9 cellular contexts compared by ENCODE assay signal in the genomic region with DNA sequence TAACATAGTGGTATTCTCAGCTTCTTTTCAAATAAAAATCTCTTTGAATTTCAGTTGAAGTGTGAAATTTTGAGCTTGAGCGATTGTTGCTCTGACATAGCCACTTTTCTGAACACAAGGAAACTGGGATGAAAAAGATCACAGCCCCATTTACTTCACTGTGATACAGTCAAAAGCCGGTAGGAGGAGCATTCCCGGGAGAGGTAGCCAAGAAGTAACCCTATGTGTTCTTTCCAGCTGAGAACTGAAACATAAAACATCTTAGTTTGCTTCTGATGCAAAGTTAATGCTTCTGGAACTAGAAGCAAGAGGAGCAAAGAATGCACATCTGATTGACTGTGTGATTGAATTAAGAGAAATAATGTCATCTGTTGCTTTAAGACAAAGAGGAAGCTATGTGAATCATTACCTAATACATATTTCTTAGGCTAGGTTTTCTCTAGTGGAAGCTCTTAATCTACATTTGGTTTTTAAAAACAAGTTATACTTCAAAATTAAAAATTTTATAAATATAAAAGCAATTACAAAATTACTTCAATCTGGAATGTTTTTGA.
A peak's percentile ranks its signal among the peaks of the same experiment; 100 is the strongest.
DNase-seq lines count a peak whose midpoint lies in the region; ATAC-seq and TF ChIP-seq lines count a peak whose summit lies in the region.
"Had no signal": no experiment of that assay in that cellular context is flagged by ENCODE, and none has a peak within 500 bp of the region (broad histone marks: within the 10 kb centered on the region; RNA-seq: fewer than 3 reads in every experiment).

No MANE protein-coding gene starts in this region.

- POLR2A ChIA-PET in SK-N-SH (lab: Yijun Ruan, JAX) = no interaction called here

- no peaks in the 10 kb centered on the region for H3K9me3 Mint-ChIP-seq in progenitor cell of endocrine pancreas (ENCODE audit: low read depth)

- H3K27ac Mint-ChIP-seq in progenitor cell of endocrine pancreas = no peak overlapping the region

- H4K20me1 ChIP-seq in SK-N-SH (ENCODE audit: insufficient read depth) = no peaks in the 10 kb centered on the region

- H3K9ac ChIP-seq in SK-N-SH = no peak overlapping the region

- no peak overlapping the region for H2AFZ ChIP-seq in SK-N-SH (ENCODE audit: low read depth)

- TF ChIP-seq EP300 in SK-N-SH (IDR thresholded peaks at IDR 0.05; ENCODE audit: borderline replicate concordance in 1 of 2, low read depth in 1 of 2, low read length in 1 of 2) = no peak

- ATAC-seq in foreskin keratinocyte (peak; percentile 52), GM21447 (IDR thresholded peaks at IDR 0.05; ENCODE audit: unreplicated experiment) (no peak)
- ATAC-seq in activated CD4-positive, CD25-positive, alpha-beta regulatory T cell treated with anti-CD3 and anti-CD28 coated beads, Interleukin-2, amount 50 U/mL, for 24 hours = no peak

- WGBS in SK-N-SH (ENCODE audit: low lambda C conversion rate) = 21% methylated on average over 3 of the region's 3 CpGs

- H3K9me2 ChIP-seq in SK-N-SH = no peaks in the 10 kb centered on the region

- CTCF ChIA-PET in SK-N-SH (lab: Yijun Ruan, JAX) = interaction anchor here (0.6 to 3.4 kb wide), 19 partner anchors 10 to 1186 kb away, joined by 3 to 29 read pairs (median 3); no protein-coding TSS in a partner anchor

- H3K27ac ChIP-seq in SK-N-SH (ENCODE audit: low read depth in 2 of 2, low read length in 1 of 2) = peak overlapping the region in 1 of 2 experiments; percentile 9; a peak in 1 of 4 replicates
- no peak overlapping the region for H3K27ac ChIP-seq in foreskin keratinocyte

- H3K4me1 Mint-ChIP-seq in progenitor cell of endocrine pancreas (ENCODE audit: low read depth) = peaks cover 9% of the 10 kb centered on the region

- H3K36me3 ChIP-seq in SK-N-SH (replicated peaks in 1 of 2; ENCODE audit: control insufficient read depth in 1 of 2, insufficient read depth in 2 of 2, low read length in 1 of 2) = no peaks in the 10 kb centered on the region

- no peaks in the 10 kb centered on the region for H3K36me3 Mint-ChIP-seq in progenitor cell of endocrine pancreas (ENCODE audit: insufficient read depth)

- no peaks in the 10 kb centered on the region for H3K9me3 ChIP-seq in SK-N-SH

- H3K4me2 ChIP-seq in SK-N-SH = no peak overlapping the region

- H3K4me1 ChIP-seq in SK-N-SH (ENCODE audit: control insufficient read depth in 1 of 2, insufficient read depth in 2 of 2, low read depth in 1 of 2, low read length in 1 of 2) (peaks cover 4 to 5% of the 10 kb centered on the region in 2 experiments; a peak in 2 of 4 replicates), foreskin keratinocyte (no peaks in the 10 kb centered on the region)

- H3K27me3 ChIP-seq in SK-N-SH (ENCODE audit: insufficient read depth) (no peaks in the 10 kb centered on the region), foreskin keratinocyte (no peaks in the 10 kb centered on the region)

- DNase-seq in NCI-H2171 (lab: John Stamatoyannopoulos, UW) (peak; percentile 0), NCI-H2171 treated with DMSO at 0.1 percent for 48 hours (lab: John Stamatoyannopoulos, UW) (no peak), SK-N-SH (peak; percentile 42), foreskin keratinocyte (peak in 1 of 2 donors; percentile 24), progenitor cell of endocrine pancreas (ENCODE audit: low spot score, unreplicated experiment) (no peak), C1 segment of cervical spinal cord (lab: John Stamatoyannopoulos, UW) (no peak)
- DNase-seq: GF-D8 had no signal

- peak overlapping the region in 1 of 2 experiments; percentile 30; a peak in 1 of 4 replicates for H3K4me3 ChIP-seq in SK-N-SH (ENCODE audit: low read depth in 2 of 2, low read length in 1 of 2)

- no peak overlapping the region for H3K4me3 Mint-ChIP-seq in progenitor cell of endocrine pancreas (ENCODE audit: low read depth)

- TF ChIP-seq CTCF in SK-N-SH (IDR thresholded peaks at IDR 0.05) (peak; percentile 65), foreskin keratinocyte (conservative IDR thresholded peaks at IDR 0.05) (peak; percentile 36), progenitor cell of endocrine pancreas (IDR thresholded peaks at IDR 0.05; ENCODE audit: unreplicated experiment) (peak; percentile 44)

- H3F3A ChIP-seq in SK-N-SH (replicated peaks; ENCODE audit: insufficient read depth) = no peaks in the 10 kb centered on the region

- TF ChIP-seq RAD21 in SK-N-SH (IDR thresholded peaks at IDR 0.05; ENCODE audit: low read length) = peak; percentile 52

- no peaks in the 10 kb centered on the region for H3K79me2 ChIP-seq in SK-N-SH (ENCODE audit: insufficient read depth)

- H3K27me3 Mint-ChIP-seq in progenitor cell of endocrine pancreas = no peaks in the 10 kb centered on the region

TF ChIP-seq in SK-N-SH, 30 proteins besides CTCF, POLR2A, EP300 and RAD21:
- TF ChIP-seq, protein P1, sequence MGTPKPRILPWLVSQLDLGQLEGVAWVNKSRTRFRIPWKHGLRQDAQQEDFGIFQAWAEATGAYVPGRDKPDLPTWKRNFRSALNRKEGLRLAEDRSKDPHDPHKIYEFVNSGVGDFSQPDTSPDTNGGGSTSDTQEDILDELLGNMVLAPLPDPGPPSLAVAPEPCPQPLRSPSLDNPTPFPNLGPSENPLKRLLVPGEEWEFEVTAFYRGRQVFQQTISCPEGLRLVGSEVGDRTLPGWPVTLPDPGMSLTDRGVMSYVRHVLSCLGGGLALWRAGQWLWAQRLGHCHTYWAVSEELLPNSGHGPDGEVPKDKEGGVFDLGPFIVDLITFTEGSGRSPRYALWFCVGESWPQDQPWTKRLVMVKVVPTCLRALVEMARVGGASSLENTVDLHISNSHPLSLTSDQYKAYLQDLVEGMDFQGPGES (IDR thresholded peaks at IDR 0.05; ENCODE audit: low read depth, low read length) = no peak
- peak; percentile 29 for TF ChIP-seq SMC3 (IDR thresholded peaks at IDR 0.05; ENCODE audit: low read depth, low read length)
- peak; percentile 20 for TF ChIP-seq CHD2 (IDR thresholded peaks at IDR 0.05; ENCODE audit: low read length, partially characterized antibody)
- TF ChIP-seq NFIC (IDR thresholded peaks at IDR 0.05; ENCODE audit: borderline replicate concordance) = peak; percentile 39
- no peak for TF ChIP-seq RCOR1 (IDR thresholded peaks at IDR 0.05; ENCODE audit: low read length)
TF ChIP-seq in SK-N-SH: peak in this region for 3.

Comparison
In these comparisons a context has a peak if more than half of its experiments do, and no peak if none do; other contexts are left out.
1. DNase-seq: peak in NCI-H2171 (single experiment) and SK-N-SH (single experiment); none in NCI-H2171 treated with DMSO at 0.1 percent for 48 hours (single experiment), progenitor cell of endocrine pancreas (single experiment) and C1 segment of cervical spinal cord (0 of 14).
2. Peak in every context shown above with its lines, with median percentiles within 50 percentile points of each other: CTCF ChIP-seq.